ENCODE assay signal across 8 cellular contexts in genomic region chr11:13277719-13278619, GRCh38. TPM values are rescaled to one million over a fixed set of nuclear protein-coding genes. Genes with fewer than 3 reads are reported as not detected.
DNase-seq lines count a peak whose midpoint lies in the region; ATAC-seq and TF ChIP-seq lines count a peak whose summit lies in the region.

BMAL1 (plus strand) TSS chr11:13277790; CDS start chr11:13354309, 76,519 bp downstream.

- intact Hi-C loops in T-helper 2 cell treated with Interferon-gamma antibody and Interleukin-4, amounts not matched to agents 100 ng/mL and 5 ng/mL, for 36 hours (cut with micrococcal nuclease): loop anchor here (1.0 to 10.0 kb wide), 8 partner anchors 57 to 1436 kb away; partner anchors contain the start of genes BTBD10, FAR1, RRAS2 and TEAD1

- no peaks in the 10 kb centered on the region for H3K9me3 ChIP-seq in iPS-18c (ENCODE audit: control insufficient read depth, insufficient read depth, low read length)
- no peaks in the 10 kb centered on the region for H3K9me3 ChIP-seq in smooth muscle cell (replicated peaks; ENCODE audit: low read depth)

- H3K79me2 ChIP-seq in smooth muscle cell (ENCODE audit: low read depth): peaks cover 47% of the 10 kb centered on the region

- DNase-seq in AG09309 (ENCODE audit: low read depth): no peak
- peak; percentile 44 for DNase-seq in astrocyte of the hippocampus (ENCODE audit: low read depth, low spot score)
- DNase-seq in smooth muscle cell (lab: John Stamatoyannopoulos, UW; ENCODE audit: unreplicated experiment): no peak
- no peak for DNase-seq in NCI-H510A treated with DMSO at 0.1 percent for 48 hours (lab: John Stamatoyannopoulos, UW)

- H3K9ac ChIP-seq in smooth muscle cell (ENCODE audit: low read depth): peak within 1 kb of the TSS; percentile 76

- peak within 1 kb of the TSS; percentile 89 for H3K4me3 ChIP-seq in AG09309 (ENCODE audit: control insufficient read depth, low read depth, low read length)
- peak within 1 kb of the TSS; percentile 79 for H3K4me3 ChIP-seq in iPS-18c (ENCODE audit: insufficient read depth, low read depth, low read length)
- peak within 1 kb of the TSS; percentile 69 for H3K4me3 ChIP-seq in smooth muscle cell

- H3K36me3 ChIP-seq in smooth muscle cell (ENCODE audit: low read depth): no peaks in the 10 kb centered on the region

- H3K4me2 ChIP-seq in smooth muscle cell: peak within 1 kb of the TSS; percentile 92

- peaks cover 6% of the 10 kb centered on the region for H3K4me1 ChIP-seq in smooth muscle cell (ENCODE audit: low read depth)

- peaks cover 48% of the 10 kb centered on the region for H4K20me1 ChIP-seq in smooth muscle cell (ENCODE audit: low read depth)

- peaks cover 5% of the 10 kb centered on the region for H3F3A ChIP-seq in smooth muscle cell (ENCODE audit: low read depth)

- peak; percentile 27 for ATAC-seq in GM19023 (IDR thresholded peaks at IDR 0.05; ENCODE audit: unreplicated experiment)
- ATAC-seq in HG03139 (IDR thresholded peaks at IDR 0.05; ENCODE audit: unreplicated experiment): peak; percentile 20

- H3K27ac ChIP-seq in smooth muscle cell (ENCODE audit: low read depth): peak within 1 kb of the TSS; percentile 46

- WGBS in smooth muscle cell (ENCODE audit: low lambda C conversion rate): under 1% methylated on average over 56 of the region's 101 CpGs

- H3K27me3 ChIP-seq in smooth muscle cell (ENCODE audit: low read depth): peaks cover 59% of the 10 kb centered on the region

- H2AFZ ChIP-seq in smooth muscle cell (ENCODE audit: low read depth): peak within 1 kb of the TSS; percentile 87

- TF ChIP-seq CTCF in AG09309 (IDR thresholded peaks at IDR 0.05; ENCODE audit: control insufficient read depth, insufficient read depth, low read depth, low read length, missing control alignments): no peak
- TF ChIP-seq CTCF in smooth muscle cell (IDR thresholded peaks at IDR 0.05; ENCODE audit: borderline replicate concordance, insufficient read depth, poor library complexity, severe bottlenecking): no peak

RNA-seq across cellular contexts. Expression of gene BMAL1, which starts in this region (rescaled TPM):
- total RNA-seq in T-helper 2 cell treated with Interferon-gamma antibody and Interleukin-4, amounts not matched to agents 100 ng/mL and 5 ng/mL, for 36 hours: 20.2 and 22.8 TPM in 2 replicates
- total RNA-seq in smooth muscle cell: 24.5 and 27.2 TPM in 2 replicates
- polyA plus RNA-seq in smooth muscle cell: 9.9 and 21.2 TPM in 2 replicates
